In genomic region chr2:63814114-63814513, GRCh38 we compare ENCODE assay signal across 22 cellular contexts. TPM values are rescaled to one million over a fixed set of nuclear protein-coding genes. Genes with fewer than 3 reads are reported as not detected.
DNase-seq lines count a peak whose midpoint lies in the region; ATAC-seq and TF ChIP-seq lines count a peak whose summit lies in the region.
"Had no signal": no experiment of that assay in that cellular context is flagged by ENCODE, and none has a peak within 500 bp of the region (broad histone marks: within the 10 kb centered on the region; RNA-seq: fewer than 3 reads in every experiment).

No MANE protein-coding gene starts in this region.

- no peak overlapping the region for H3K4me2 ChIP-seq in mesenchymal stem cell (ENCODE audit: low read length, poor library complexity, severe bottlenecking)
- H3K4me2 ChIP-seq: PC-9 had no signal

- intact Hi-C loops in body of pancreas (cut with DNase I) = no loop called here

- H2AK5ac ChIP-seq in mesenchymal stem cell (ENCODE audit: low read length, severe bottlenecking) = no peak overlapping the region

- H3K4me3 ChIP-seq in mesenchymal stem cell (ENCODE audit: insufficient read depth in 1 of 2, low read depth in 1 of 2, low read length in 2 of 2) (no peak overlapping the region), body of pancreas (no peak overlapping the region)
- H3K4me3 ChIP-seq: colonic mucosa, heart left ventricle, MG63, PC-9, SJCRH30 had no signal

- TF ChIP-seq POLR2A in body of pancreas (IDR thresholded peaks at IDR 0.05) = no peak

- H2AFZ ChIP-seq in mesenchymal stem cell (ENCODE audit: low read depth, low read length) = no peak overlapping the region
- H2AFZ ChIP-seq: PC-9 had no signal

- peak overlapping the region; percentile 44 for H3K27ac ChIP-seq in epithelial cell of prostate
- no peak overlapping the region for H3K27ac ChIP-seq in mesenchymal stem cell (ENCODE audit: low read length, poor library complexity, severe bottlenecking)
- no peak overlapping the region for H3K27ac ChIP-seq in body of pancreas
- H3K27ac ChIP-seq: colonic mucosa, neutrophil, PC-9, SJCRH30 had no signal

- no peak overlapping the region for H3K4ac ChIP-seq in mesenchymal stem cell (ENCODE audit: low read depth in 1 of 2, low read length in 2 of 2)

- no peaks in the 10 kb centered on the region for H3K79me1 ChIP-seq in mesenchymal stem cell (replicated peaks; ENCODE audit: low read length, poor library complexity, severe bottlenecking)

- DNase-seq in ELR (ENCODE audit: low read depth) (peak; percentile 77), M059J (ENCODE audit: low read depth) (peak; percentile 27), epithelial cell of prostate (ENCODE audit: low read depth, low spot score) (no peak), mesenchymal stem cell (no peak), activated gamma-delta T cell treated with Interleukin-2 at 50 U/mL for 16 hours (no peak), body of pancreas (no peak)
- DNase-seq: activated CD4-positive, alpha-beta memory T cell treated with anti-CD3 and anti-CD28 coated beads for 36 hours; activated effector memory CD4-positive, alpha-beta T cell treated with Interleukin-2 at 50 U/mL for 16 hours; activated naive CD8-positive, alpha-beta T cell treated with anti-CD3 and anti-CD28 coated beads, Interleukin-2, amount 50 U/mL, for 24 hours; CD4-positive, alpha-beta memory T cell; colonic mucosa; GDM1; heart left ventricle; MG63; PC-9; SJCRH30; small intestine; T-helper 17 cell had no signal

- no peak overlapping the region for H2BK5ac ChIP-seq in mesenchymal stem cell (ENCODE audit: low read depth, low read length, poor library complexity, severe bottlenecking)

- H3K4me1 ChIP-seq in mesenchymal stem cell (ENCODE audit: control insufficient read depth, insufficient read depth, low read depth, low read length) (no peaks in the 10 kb centered on the region), body of pancreas (peaks cover 2% of the 10 kb centered on the region)
- H3K4me1 ChIP-seq: colonic mucosa had no signal

- H3K18ac ChIP-seq in mesenchymal stem cell (ENCODE audit: low read depth in 1 of 2, low read length in 2 of 2) = no peak overlapping the region

- no peak overlapping the region for H2BK12ac ChIP-seq in mesenchymal stem cell (ENCODE audit: low read length in 2 of 2)

- no peaks in the 10 kb centered on the region for H3K9me3 ChIP-seq in mesenchymal stem cell (ENCODE audit: control insufficient read depth, low read length)
- H3K9me3 ChIP-seq in body of pancreas = no peaks in the 10 kb centered on the region
- H3K9me3 ChIP-seq: colonic mucosa, heart left ventricle, MG63, neutrophil, SJCRH30 had no signal

- H4K8ac ChIP-seq in mesenchymal stem cell (ENCODE audit: low read length) = no peak overlapping the region

- no peak for TF ChIP-seq CTCF in body of pancreas (IDR thresholded peaks at IDR 0.05)

- H3K14ac ChIP-seq in mesenchymal stem cell (ENCODE audit: low read length in 2 of 2) = no peak overlapping the region

- H3K27me3 ChIP-seq in mesenchymal stem cell (ENCODE audit: control insufficient read depth in 1 of 2, insufficient read depth in 1 of 2, low read length in 2 of 2) (no peaks in the 10 kb centered on the region), body of pancreas (no peaks in the 10 kb centered on the region)
- H3K27me3 ChIP-seq: colonic mucosa, heart left ventricle, MG63, neutrophil, SJCRH30 had no signal

- H4K91ac ChIP-seq in mesenchymal stem cell (ENCODE audit: low read length) = no peak overlapping the region

- WGBS in mesenchymal stem cell = 86% methylated on average over 1 of the region's 1 CpG
- 68 to 71% methylated on average over 1 of the region's 1 CpG for WGBS in body of pancreas, 2 donors

- H2BK120ac ChIP-seq in mesenchymal stem cell (ENCODE audit: low read depth, low read length) = no peak overlapping the region

- H3K36me3 ChIP-seq in mesenchymal stem cell (ENCODE audit: control insufficient read depth in 1 of 2, insufficient read depth in 2 of 2, low read depth in 1 of 2, low read length in 2 of 2) = no peaks in the 10 kb centered on the region
- no peaks in the 10 kb centered on the region for H3K36me3 ChIP-seq in body of pancreas (replicated peaks in 1 of 2; ENCODE audit: insufficient read depth in 1 of 2, low read depth in 2 of 2)
- H3K36me3 ChIP-seq: colonic mucosa, heart left ventricle, MG63, neutrophil, SJCRH30 had no signal

- no peak overlapping the region for H3K23ac ChIP-seq in mesenchymal stem cell (ENCODE audit: low read length in 2 of 2)

- ATAC-seq in HG02840 (IDR thresholded peaks at IDR 0.05; ENCODE audit: low FRiP score, unreplicated experiment) = no peak
- ATAC-seq in body of pancreas = no peak
- no peak for ATAC-seq in GM21360 (IDR thresholded peaks at IDR 0.05; ENCODE audit: unreplicated experiment)
- ATAC-seq: activated naive CD8-positive, alpha-beta T cell treated with anti-CD3 and anti-CD28 coated beads, Interleukin-2, amount 50 U/mL, for 24 hours; heart left ventricle; stimulated activated memory B cell treated with anti-CD40 and anti-IgM and Interleukin-4, amounts not matched to agents 10 μg/mL and 1 μg/mL and 100 μg/mL, for 72 hours; T-helper 17 cell had no signal

- H3K9ac ChIP-seq in mesenchymal stem cell (ENCODE audit: low read length) = peak overlapping the region; percentile 32

- no peak overlapping the region for H2BK15ac ChIP-seq in mesenchymal stem cell (ENCODE audit: low read depth, poor library complexity, severe bottlenecking)

RNA-seq across cellular contexts. Expression of gene UGP2, which starts 27.6 kb away (rescaled TPM):
- 98.4 and 125 TPM in 2 replicates for total RNA-seq in M059J (2014; rRNA removed; shearing (Covaris generic))
- polyA plus RNA-seq in mesenchymal stem cell (2013, experiment 1 of 2) = 101 TPM
- 106 TPM for polyA plus RNA-seq in mesenchymal stem cell (2013, experiment 2 of 2)
- 10 to 100 TPM; 64.3 to 93.3 TPM for total RNA-seq in body of pancreas

Comparison
In these comparisons a context has a peak if more than half of its experiments do, and no peak if none do; other contexts are left out.
1. DNase-seq: peak in ELR (single experiment) and M059J (single experiment); none in epithelial cell of prostate (single experiment), mesenchymal stem cell (single experiment), activated gamma-delta T cell treated with Interleukin-2 at 50 U/mL for 16 hours (single experiment) and body of pancreas (0 of 4).